Comparison of ENCODE assay signal across 8 cellular contexts in the genomic region with DNA sequence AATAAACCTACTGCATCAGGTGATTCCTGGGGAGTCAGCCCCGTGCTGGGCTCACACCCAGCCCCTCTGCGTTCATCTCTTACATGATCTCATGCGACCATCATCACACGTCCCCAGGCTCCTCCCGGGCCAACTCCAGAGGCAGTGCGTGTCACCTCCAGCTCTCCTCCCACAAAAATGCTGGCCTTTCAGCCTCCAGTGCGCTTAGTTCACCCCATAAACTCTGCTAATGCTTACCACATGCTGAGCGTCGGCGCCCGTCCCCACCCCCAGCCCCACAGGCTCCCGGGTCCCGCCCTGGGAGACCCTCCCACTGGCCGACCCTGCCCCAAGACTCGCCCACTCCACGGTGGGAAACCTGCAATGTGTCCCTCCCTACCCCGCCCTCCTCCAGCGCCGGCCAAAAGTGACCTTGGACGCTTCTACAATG. TPM values are rescaled to one million over a fixed set of nuclear protein-coding genes. Genes with fewer than 3 reads are reported as not detected.
DNase-seq lines count a peak whose midpoint lies in the region; ATAC-seq and TF ChIP-seq lines count a peak whose summit lies in the region.

No MANE protein-coding gene starts in this region.

- no peaks in the 10 kb centered on the region for H3K79me2 ChIP-seq in parathyroid adenoma

- no peak for TF ChIP-seq EP300 in esophagus muscularis mucosa (IDR thresholded peaks at IDR 0.05)

- H3K27me3 ChIP-seq in esophagus muscularis mucosa (peaks cover 0 to 8% (median 0%) of the 10 kb centered on the region in 4 donors), parathyroid adenoma (ENCODE audit: control insufficient read depth, insufficient read depth, low read length) (no peaks in the 10 kb centered on the region)

- H3K4me1 ChIP-seq in esophagus muscularis mucosa (peaks cover 8 to 29% (median 27%) of the 10 kb centered on the region in 4 donors), parathyroid adenoma (peaks cover 6% of the 10 kb centered on the region)

- DNase-seq in NCI-H774 (lab: John Stamatoyannopoulos, UW) (peak; percentile 5), esophagus muscularis mucosa (ENCODE audit: extremely low spot score) (peak; percentile 70), middle frontal gyrus (ENCODE audit: extremely low spot score, low spot score) (no peak), CD1c-positive myeloid dendritic cell (ENCODE audit: extremely low spot score) (no peak)

- H3K27ac ChIP-seq in esophagus muscularis mucosa (replicated peaks in 1 of 4) (peak overlapping the region in 3 of 4 donors; percentile 8 to 37 (median 23)), parathyroid adenoma (no peak overlapping the region)

- peak overlapping the region; percentile 85 for H2AFZ ChIP-seq in parathyroid adenoma

- ATAC-seq in GM19324 (IDR thresholded peaks at IDR 0.05; ENCODE audit: low FRiP score, unreplicated experiment) (peak; percentile 1), HG02763 (IDR thresholded peaks at IDR 0.05; ENCODE audit: unreplicated experiment) (no peak), HG02623 (IDR thresholded peaks at IDR 0.05; ENCODE audit: unreplicated experiment) (no peak)

- 10% methylated on average over 19 of the region's 20 CpGs for WGBS in esophagus muscularis mucosa

- H3K36me3 ChIP-seq in esophagus muscularis mucosa, result no peaks in the 10 kb centered on the region
- H3K36me3 ChIP-seq in parathyroid adenoma (ENCODE audit: control insufficient read depth, insufficient read depth, low read length), result no peaks in the 10 kb centered on the region

- H3K4me2 ChIP-seq in parathyroid adenoma (ENCODE audit: low read length), result peak overlapping the region; percentile 79

- intact Hi-C loops in esophagus muscularis mucosa (cut with DNase I), result loop anchor here (2.0 kb wide), 1 partner anchor 599 kb away; no protein-coding TSS in a partner anchor

- H3K9ac ChIP-seq in parathyroid adenoma, result no peak overlapping the region

- no peak for TF ChIP-seq POLR2A in esophagus muscularis mucosa (IDR thresholded peaks at IDR 0.05; ENCODE audit: low read depth)

- no peak for TF ChIP-seq CTCF in esophagus muscularis mucosa (IDR thresholded peaks at IDR 0.05)
- TF ChIP-seq CTCF in parathyroid adenoma (IDR thresholded peaks at IDR 0.05), result no peak

- H3K4me3 ChIP-seq in esophagus muscularis mucosa (peak overlapping the region; percentile 64 to 91 (median 70)), parathyroid adenoma (ENCODE audit: low read depth, low read length) (peak overlapping the region; percentile 41)

- H3K9me3 ChIP-seq in esophagus muscularis mucosa (no peaks in the 10 kb centered on the region), parathyroid adenoma (ENCODE audit: control insufficient read depth, low read length) (no peaks in the 10 kb centered on the region)

RNA-seq across cellular contexts. Expression of gene SDK1, which starts 0.8 kb away (rescaled TPM):
- 10 to 100 TPM in 2 of 4 donors, 1 to 10 TPM in 2; 7.8 to 18.6 (median 12.0) TPM for total RNA-seq in esophagus muscularis mucosa

Comparison
In these comparisons a context has a peak if more than half of its experiments do, and no peak if none do; other contexts are left out.
1. DNase-seq: peak in NCI-H774 (single experiment) and esophagus muscularis mucosa (single experiment); none in middle frontal gyrus (single experiment) and CD1c-positive myeloid dendritic cell (single experiment).